ENCODE assay signal across 7 cellular contexts in the genomic region with DNA sequence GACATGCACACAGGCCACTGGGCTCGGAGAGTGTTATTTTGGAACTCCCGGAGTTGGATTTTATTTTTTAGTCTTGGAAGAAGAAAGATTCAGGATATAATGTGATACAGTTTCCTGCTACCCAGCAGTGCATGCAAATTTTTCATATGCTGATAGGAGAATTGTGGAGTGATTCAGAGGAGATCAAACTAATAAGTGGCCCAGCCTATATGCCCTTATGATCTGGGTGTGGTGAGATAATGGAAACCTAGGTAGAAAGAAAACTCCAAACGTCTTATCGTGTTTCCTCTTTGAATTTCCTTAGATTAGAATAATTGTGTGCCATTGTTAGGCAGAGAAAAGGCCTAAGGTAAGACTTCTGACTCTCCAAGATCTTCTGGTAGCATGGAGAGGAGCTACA.
"Had no signal": no experiment of that assay in that cellular context is flagged by ENCODE, and none has a peak within 500 bp of the region (broad histone marks: within the 10 kb centered on the region; RNA-seq: fewer than 3 reads in every experiment).

No MANE protein-coding gene starts in this region.

- H3K4me3 Mint-ChIP-seq: GM23338, H9 had no signal

- ATAC-seq: GM23338 had no signal

- H3K4me2 ChIP-seq: GM23338 had no signal

- H3K4me3 ChIP-seq: GM23338 had no signal

- FAIRE-seq: H1, H54, HTR-8/SVneo had no signal

- DNase-seq: H9, HCEC 1CT, IMR-90 had no signal

- H3K27ac Mint-ChIP-seq: GM23338, H9 had no signal

- H2AFZ ChIP-seq: GM23338 had no signal
